ENCODE assay signal across 8 cellular contexts in genomic region chr2:75551434-75551833, GRCh38.
"Had no signal": no experiment of that assay in that cellular context is flagged by ENCODE, and none has a peak within 500 bp of the region (broad histone marks: within the 10 kb centered on the region; RNA-seq: fewer than 3 reads in every experiment).

No MANE protein-coding gene starts in this region.

- DNase-seq: GM23248, GOT3, H7, IMR-90, KBM-7 had no signal

- H3K9ac ChIP-seq: GM23248 had no signal

- H3K36me3 ChIP-seq: HAP-1 had no signal

- H3K27ac ChIP-seq: GM23248, HL-60 had no signal

- ATAC-seq: HCT116 had no signal

- H3K4me3 ChIP-seq: GM23248, HAP-1 had no signal

- H2AFZ ChIP-seq: GM23248 had no signal

- H3K9me3 ChIP-seq: HAP-1 had no signal

- H3K4me1 ChIP-seq: HAP-1 had no signal
